In genomic region chr2:27303093-27304025, GRCh38 we compare ENCODE assay signal across 8 cellular contexts. TPM values are rescaled to one million over a fixed set of nuclear protein-coding genes. Genes with fewer than 3 reads are reported as not detected.
DNase-seq lines count a peak whose midpoint lies in the region; ATAC-seq and TF ChIP-seq lines count a peak whose summit lies in the region.

No MANE protein-coding gene starts in this region.

- no peaks in the 10 kb centered on the region for H3K9me3 Mint-ChIP-seq in natural killer cell

- no peak overlapping the region for H3K9ac ChIP-seq in HUES6 (ENCODE audit: low read length)

- H3K4me3 Mint-ChIP-seq in natural killer cell, result peak overlapping the region; percentile 66

- H3K9me3 ChIP-seq in HUES6 (ENCODE audit: control insufficient read depth, insufficient read depth, low read depth, low read length), result no peaks in the 10 kb centered on the region
- H3K9me3 ChIP-seq in esophagus squamous epithelium, result no peaks in the 10 kb centered on the region

- H3K4me1 ChIP-seq in HUES6 (ENCODE audit: control insufficient read depth, insufficient read depth, low read length) (peaks cover 20% of the 10 kb centered on the region), esophagus squamous epithelium (peaks cover 16 to 33% (median 20%) of the 10 kb centered on the region in 3 donors)

- H3K4me3 ChIP-seq in HUES6 (ENCODE audit: low read depth, low read length), result peak overlapping the region; percentile 29
- H3K4me3 ChIP-seq in esophagus squamous epithelium, result peak overlapping the region; percentile 5 to 50 (median 34)

- H3K27me3 Mint-ChIP-seq in natural killer cell (ENCODE audit: low read depth in 2 of 2), result peaks cover 5 to 6% of the 10 kb centered on the region in 2 donors

- TF ChIP-seq CTCF in esophagus squamous epithelium (IDR thresholded peaks at IDR 0.05) (peak; percentile 83 to 91 (median 89)), natural killer cell (IDR thresholded peaks at IDR 0.05) (peak; percentile 91)

- intact Hi-C loops in esophagus squamous epithelium (cut with DNase I), result loop anchor here (10.0 kb wide), 1 partner anchor 209 kb away; no protein-coding TSS in a partner anchor
- intact Hi-C loops in natural killer cell (cut with micrococcal nuclease), result loop anchor here (1.0 kb wide), 1 partner anchor 205 kb away; no protein-coding TSS in a partner anchor

- H3K27me3 ChIP-seq in HUES6 (ENCODE audit: control insufficient read depth, insufficient read depth, low read length), result peaks cover 42% of the 10 kb centered on the region
- H3K27me3 ChIP-seq in esophagus squamous epithelium, result peaks cover 12 to 47% (median 20%) of the 10 kb centered on the region in 4 donors

- H3K36me3 Mint-ChIP-seq in natural killer cell, result no peaks in the 10 kb centered on the region

- TF ChIP-seq POLR2A in esophagus squamous epithelium (IDR thresholded peaks at IDR 0.05), result no peak

- H3K27ac Mint-ChIP-seq in natural killer cell, result peak overlapping the region in 1 of 2 donors; percentile 45

- WGBS in esophagus squamous epithelium, 2 donors, result 19 to 23% methylated on average over 25 of the region's 25 CpGs

- H3K36me3 ChIP-seq in HUES6 (ENCODE audit: control insufficient read depth, insufficient read depth, low read length), result no peaks in the 10 kb centered on the region
- no peaks in the 10 kb centered on the region for H3K36me3 ChIP-seq in esophagus squamous epithelium

- no peak overlapping the region for H3K27ac ChIP-seq in HUES6 (ENCODE audit: low read depth, low read length)
- peak overlapping the region in 2 of 4 donors; percentile 1 to 36 for H3K27ac ChIP-seq in esophagus squamous epithelium

- ATAC-seq in natural killer cell (peak in 2 of 3 donors; percentile 75 to 78), GM18858 (IDR thresholded peaks at IDR 0.05; ENCODE audit: unreplicated experiment) (no peak), HG02623 (IDR thresholded peaks at IDR 0.05; ENCODE audit: unreplicated experiment) (no peak)

- H3K4me1 Mint-ChIP-seq in natural killer cell, result peaks cover 0 to 12% of the 10 kb centered on the region in 2 donors

- DNase-seq in DMS 273 treated with DMSO at 0.1 percent for 48 hours (lab: John Stamatoyannopoulos, UW), result peak; percentile 57
- peak; percentile 62 for DNase-seq in NCI-H82 treated with DMSO at 0.1 percent for 48 hours (lab: John Stamatoyannopoulos, UW; ENCODE audit: unreplicated experiment)
- peak; percentile 12 for DNase-seq in activated CD8-positive, alpha-beta memory T cell treated with anti-CD3 and anti-CD28 coated beads, Interleukin-2, amount 50 U/mL, for 1 hour (ENCODE audit: extremely low read depth)
- DNase-seq in esophagus squamous epithelium (lab: John Stamatoyannopoulos, UW), result no peak
- no peak for DNase-seq in natural killer cell

RNA-seq across cellular contexts. Expression of gene UCN, which starts 4.9 kb away (rescaled TPM):
- 1 to 10 TPM in 1 of 4 donors, not detected in 3; 1.1 TPM for total RNA-seq in esophagus squamous epithelium
- total RNA-seq in natural killer cell, result 1 to 10 TPM; 1.6 to 3.6 (median 2.4) TPM

RNA-seq across cellular contexts. Expression of gene MPV17, which starts 19.5 kb away (rescaled TPM):
- total RNA-seq in esophagus squamous epithelium, result 10 to 100 TPM; 39.3 to 66.1 (median 48.1) TPM
- total RNA-seq in natural killer cell, result 10 to 100 TPM; 63.9 to 75.2 (median 64.8) TPM

RNA-seq across cellular contexts. Expression of gene TRIM54, which starts 21.1 kb away (rescaled TPM):
- total RNA-seq in esophagus squamous epithelium (not detected), natural killer cell (under 1 TPM in 2 of 3 donors, not detected in 1; 0.18 to 0.21 TPM)

RNA-seq across cellular contexts. Expression of gene DNAJC5G, which starts 28.1 kb away (rescaled TPM):
- total RNA-seq in esophagus squamous epithelium, result under 1 TPM in 1 of 4 donors, not detected in 3; 0.38 TPM
- not detected for total RNA-seq in natural killer cell

RNA-seq across cellular contexts. Expression of gene SLC30A3, which starts 40.5 kb away (rescaled TPM):
- total RNA-seq in esophagus squamous epithelium, result under 1 TPM in 2 of 4 donors, not detected in 2; 0.18 to 0.19 TPM
- not detected for total RNA-seq in natural killer cell

Comparison
In these comparisons a context has a peak if more than half of its experiments do, and no peak if none do; other contexts are left out.
1. DNase-seq: peak in DMS 273 treated with DMSO at 0.1 percent for 48 hours (single experiment), NCI-H82 treated with DMSO at 0.1 percent for 48 hours (single experiment) and activated CD8-positive, alpha-beta memory T cell treated with anti-CD3 and anti-CD28 coated beads, Interleukin-2, amount 50 U/mL, for 1 hour (single experiment); none in esophagus squamous epithelium (single experiment) and natural killer cell (single experiment).
2. ATAC-seq: peak in natural killer cell (2 of 3); none in GM18858 (single experiment) and HG02623 (single experiment).